In the genomic region with DNA sequence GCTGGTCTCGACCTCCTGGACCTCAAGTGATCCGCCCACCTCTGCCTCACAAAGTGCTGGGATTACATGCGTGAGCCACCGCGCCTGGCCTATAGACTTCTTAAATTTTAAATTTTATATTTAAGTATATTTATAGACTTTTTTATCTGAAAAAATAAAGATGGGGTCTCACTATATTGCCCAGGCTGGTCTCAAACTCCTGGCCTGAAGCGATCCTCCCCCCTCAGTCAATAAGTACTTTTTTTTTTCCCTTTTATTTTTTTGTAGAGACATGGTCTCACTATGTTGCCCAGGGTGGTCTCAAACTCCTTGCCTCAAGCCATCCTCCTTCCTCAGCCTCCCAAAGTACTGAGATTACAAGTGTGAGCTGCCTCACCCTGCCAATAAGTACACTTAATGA, we compare ENCODE assay signal across 11 cellular contexts. TPM values are rescaled to one million over a fixed set of nuclear protein-coding genes. Genes with fewer than 3 reads are reported as not detected.
DNase-seq lines count a peak whose midpoint lies in the region; ATAC-seq and TF ChIP-seq lines count a peak whose summit lies in the region.
"Had no signal": no experiment of that assay in that cellular context is flagged by ENCODE, and none has a peak within 500 bp of the region (broad histone marks: within the 10 kb centered on the region; RNA-seq: fewer than 3 reads in every experiment).

No MANE protein-coding gene starts in this region.

- H2BK15ac ChIP-seq in neuronal stem cell (ENCODE audit: low read length) = no peak overlapping the region

- no peak overlapping the region for H3K23ac ChIP-seq in neuronal stem cell (ENCODE audit: low read depth, low read length, poor library complexity)

- H3K4ac ChIP-seq in neuronal stem cell (ENCODE audit: low read length) = no peak overlapping the region

- H2BK12ac ChIP-seq in neuronal stem cell (ENCODE audit: low read length) = no peak overlapping the region

- peaks cover 32% of the 10 kb centered on the region for H3K4me1 Mint-ChIP-seq in osteocyte (ENCODE audit: unreplicated experiment)

- no peak overlapping the region for H3K18ac ChIP-seq in neuronal stem cell (ENCODE audit: low read length)

- H3K79me1 ChIP-seq in neuronal stem cell (ENCODE audit: low read depth, low read length) = peaks cover 2% of the 10 kb centered on the region

- WGBS in neuronal stem cell (ENCODE audit: extremely low coverage in 2 of 2, insufficient read length in 2 of 2, insufficient replicate concordance in 1 of 2), 2 donors = no CpG with 5 or more reads among the region's 6 CpGs

- DNase-seq in MG63 (no peak), dorsolateral prefrontal cortex (no peak), osteocyte (ENCODE audit: extremely low spot score, unreplicated experiment) (no peak), SHP77 treated with DMSO at 0.1 percent for 48 hours (lab: John Stamatoyannopoulos, UW) (no peak), GM19240 (ENCODE audit: insufficient read length, low spot score) (no peak), neuronal stem cell (ENCODE audit: low spot score) (no peak)
- DNase-seq: cortex of kidney, NCI-H510A had no signal

- H3K9me3 Mint-ChIP-seq in osteocyte (ENCODE audit: unreplicated experiment) = no peaks in the 10 kb centered on the region

- H3K27me3 ChIP-seq in BLaER1 (no peaks in the 10 kb centered on the region), MG63 (no peaks in the 10 kb centered on the region), dorsolateral prefrontal cortex (no peaks in the 10 kb centered on the region), neuronal stem cell (ENCODE audit: control insufficient read depth in 3 of 3, insufficient read depth in 3 of 3, low read depth in 1 of 3, low read length in 3 of 3) (no peaks in the 10 kb centered on the region)

- peak overlapping the region; percentile 50 for H3K4me3 Mint-ChIP-seq in osteocyte (ENCODE audit: unreplicated experiment)

- H3K36me3 Mint-ChIP-seq in osteocyte (ENCODE audit: unreplicated experiment) = peaks cover 3% of the 10 kb centered on the region

- H4K91ac ChIP-seq in neuronal stem cell (ENCODE audit: low read depth, low read length, poor library complexity) = no peak overlapping the region

- H2AK5ac ChIP-seq in neuronal stem cell (ENCODE audit: low read depth, low read length) = no peak overlapping the region

- H2BK5ac ChIP-seq in neuronal stem cell (ENCODE audit: low read length) = no peak overlapping the region

- H3K4me2 ChIP-seq in BLaER1 (peak overlapping the region; percentile 91), neuronal stem cell (ENCODE audit: insufficient read depth, low read length, poor library complexity, severe bottlenecking) (no peak overlapping the region)

- intact Hi-C loops in dorsolateral prefrontal cortex (cut with DNase I) = loop anchor here in 1 of 2 donors (5.0 kb wide), 2 partner anchors 77 to 173 kb away; a partner anchor contains a TSS

- H2BK120ac ChIP-seq in neuronal stem cell (ENCODE audit: low read depth, low read length) = no peak overlapping the region

- no peaks in the 10 kb centered on the region for H4K20me1 ChIP-seq in BLaER1

- H3K27ac Mint-ChIP-seq in osteocyte (ENCODE audit: unreplicated experiment) = peak overlapping the region; percentile 79

- no peak overlapping the region for H3K14ac ChIP-seq in neuronal stem cell (ENCODE audit: low read length)

- H3K27me3 Mint-ChIP-seq in osteocyte (ENCODE audit: unreplicated experiment) = no peaks in the 10 kb centered on the region

- H2AFZ ChIP-seq in neuronal stem cell (ENCODE audit: low read length) = no peak overlapping the region

- H3K9me3 ChIP-seq in BLaER1 (no peaks in the 10 kb centered on the region), MG63 (no peaks in the 10 kb centered on the region), neuronal stem cell (replicated peaks in 1 of 2; ENCODE audit: control insufficient read depth in 2 of 2, insufficient read depth in 1 of 2, low read depth in 1 of 2, low read length in 2 of 2) (no peaks in the 10 kb centered on the region)

- no peak for ATAC-seq in HG02938 (IDR thresholded peaks at IDR 0.05; ENCODE audit: unreplicated experiment)
- ATAC-seq: left colon had no signal

- H3K4me1 ChIP-seq in BLaER1 (peaks cover 49% of the 10 kb centered on the region), neuronal stem cell (ENCODE audit: control insufficient read depth in 2 of 2, insufficient read depth in 1 of 2, low read depth in 1 of 2, low read length in 2 of 2) (peaks cover 3 to 5% of the 10 kb centered on the region in 2 donors)

- no peak overlapping the region for H3K4me3 ChIP-seq in BLaER1
- H3K4me3 ChIP-seq in MG63 = peak overlapping the region; percentile 88
- peak overlapping the region in 47 of 59 donors; percentile 4 to 96 (median 85) for H3K4me3 ChIP-seq in dorsolateral prefrontal cortex
- no peak overlapping the region for H3K4me3 ChIP-seq in neuronal stem cell (ENCODE audit: low read length in 2 of 2)

- H3K36me3 ChIP-seq in BLaER1 (peaks cover 13% of the 10 kb centered on the region), MG63 (peaks cover 27% of the 10 kb centered on the region), neuronal stem cell (replicated peaks in 1 of 2; ENCODE audit: control insufficient read depth in 2 of 2, insufficient read depth in 2 of 2, low read length in 2 of 2) (peaks cover 1 to 14% of the 10 kb centered on the region in 2 donors)

- no peak overlapping the region for H4K8ac ChIP-seq in neuronal stem cell (ENCODE audit: low read depth, low read length)

- TF ChIP-seq CTCF in dorsolateral prefrontal cortex (IDR thresholded peaks at IDR 0.05 in 54 of 56, conservative IDR thresholded peaks at IDR 0.05 in 2 of 56; ENCODE audit: low read depth in 1 of 56, partially characterized antibody in 56 of 56) (no peak), osteocyte (IDR thresholded peaks at IDR 0.05) (no peak)

- H3K27ac ChIP-seq in BLaER1 (no peak overlapping the region), dorsolateral prefrontal cortex (peak overlapping the region in 25 of 59 donors; percentile 8 to 99 (median 97)), neuronal stem cell (replicated peaks; ENCODE audit: low read length) (no peak overlapping the region)

- no peak overlapping the region for H3K9ac ChIP-seq in BLaER1
- H3K9ac ChIP-seq in neuronal stem cell (ENCODE audit: low read depth, low read length, poor library complexity) = no peak overlapping the region

RNA-seq across cellular contexts. Expression of a gene that starts 1.9 kb away (rescaled TPM):
- total RNA-seq in MG63 (2014; rRNA removed; shearing (Covaris generic); ENCODE audit: low replicate concordance) = 19.1 and 35.3 TPM in 2 replicates
- total RNA-seq in dorsolateral prefrontal cortex = 10 to 100 TPM in 13 of 120 experiments, 1 to 10 TPM in 107; 2.3 to 23.0 (median 5.5) TPM
- total RNA-seq in osteocyte = 13.3 and 13.8 TPM in 2 replicates
- polyA plus RNA-seq in neuronal stem cell (2013, experiment 1 of 2) = 2.7 TPM
- polyA plus RNA-seq in neuronal stem cell (2013, experiment 2 of 2) = 2.7 TPM

RNA-seq across cellular contexts. Expression of a gene that starts 10.8 kb away (rescaled TPM):
- 5.6 and 6.3 TPM in 2 replicates for total RNA-seq in MG63 (2014; rRNA removed; shearing (Covaris generic); ENCODE audit: low replicate concordance)
- total RNA-seq in dorsolateral prefrontal cortex (10 to 100 TPM in 4 of 120 experiments, 1 to 10 TPM in 116; 1.7 to 19.0 (median 5.1) TPM), osteocyte (5.0 and 5.7 TPM in 2 replicates)
- polyA plus RNA-seq in neuronal stem cell (2013, experiment 1 of 2) = 1.9 TPM
- 1.9 TPM for polyA plus RNA-seq in neuronal stem cell (2013, experiment 2 of 2)

RNA-seq across cellular contexts. Expression of a gene that starts 20.2 kb away (rescaled TPM):
- total RNA-seq in MG63 (2014; rRNA removed; shearing (Covaris generic); ENCODE audit: low replicate concordance) = 15.9 and 38.3 TPM in 2 replicates
- 10 to 100 TPM in 59 of 120 experiments, 1 to 10 TPM in 61; 3.5 to 29.8 (median 9.8) TPM for total RNA-seq in dorsolateral prefrontal cortex
- 31.4 and 33.4 TPM in 2 replicates for total RNA-seq in osteocyte
- 13.1 TPM for polyA plus RNA-seq in neuronal stem cell (2013, experiment 1 of 2)
- 13.1 TPM for polyA plus RNA-seq in neuronal stem cell (2013, experiment 2 of 2)

RNA-seq across cellular contexts. Expression of a gene that starts 34.0 kb away (rescaled TPM):
- 0.22 and 0.69 TPM in 2 replicates for total RNA-seq in MG63 (2014; rRNA removed; shearing (Covaris generic); ENCODE audit: low replicate concordance)
- total RNA-seq in dorsolateral prefrontal cortex = under 1 TPM in 5 of 120 experiments, not detected in 115; 0.18 to 0.45 (median 0.22) TPM
- total RNA-seq in osteocyte = 0.21 and 0.29 TPM in 2 replicates
- polyA plus RNA-seq in neuronal stem cell (2013, experiment 1 of 2) = 0.29 TPM
- 0.28 TPM for polyA plus RNA-seq in neuronal stem cell (2013, experiment 2 of 2)

RNA-seq across cellular contexts. Expression of a gene that starts 41.6 kb away (rescaled TPM):
- 140 and 179 TPM in 2 replicates for total RNA-seq in MG63 (2014; rRNA removed; shearing (Covaris generic); ENCODE audit: low replicate concordance)
- total RNA-seq in dorsolateral prefrontal cortex (10 to 100 TPM; 22.5 to 59.4 (median 36.1) TPM), osteocyte (45.6 and 51.5 TPM in 2 replicates)
- polyA plus RNA-seq in neuronal stem cell (2013, experiment 1 of 2) = 25.7 TPM
- polyA plus RNA-seq in neuronal stem cell (2013, experiment 2 of 2) = 25.5 TPM

Comparison
In these comparisons a context has a peak if more than half of its experiments do, and no peak if none do; other contexts are left out.
1. H3K4me3 ChIP-seq: peak in MG63 (single experiment) and dorsolateral prefrontal cortex (47 of 59); none in BLaER1 (single experiment) and neuronal stem cell (0 of 2).